In genomic region chr10:1107679-1108078, GRCh38 we compare ENCODE assay signal across 1 cellular context.
TF ChIP-seq lines count a peak whose summit lies in the region.

No MANE protein-coding gene starts in this region.

TF ChIP-seq in GM12878, 131 proteins besides CTCF, POLR2A, EP300 and RAD21 (continued from another document):
- TF ChIP-seq CHD2 (IDR thresholded peaks at IDR 0.05; ENCODE audit: borderline replicate concordance, low read depth, low read length) (no peak), GABPA (IDR thresholded peaks at IDR 0.05; ENCODE audit: low read depth) (no peak), SREBF2 (IDR thresholded peaks at IDR 0.05; ENCODE audit: low read length) (no peak), SREBF1 (IDR thresholded peaks at IDR 0.05; ENCODE audit: low read length) (no peak), ZNF24 (IDR thresholded peaks at IDR 0.05) (no peak), USF2 (IDR thresholded peaks at IDR 0.05; ENCODE audit: borderline replicate concordance, low read depth, low read length) (no peak), BRCA1 (IDR thresholded peaks at IDR 0.05; ENCODE audit: low read depth, low read length) (no peak), HDGF (IDR thresholded peaks at IDR 0.05) (no peak), BCL11A (IDR thresholded peaks at IDR 0.05; ENCODE audit: low read depth, low read length) (no peak), RFX5 (IDR thresholded peaks at IDR 0.05; ENCODE audit: low read depth, low read length) (no peak), JUNB (IDR thresholded peaks at IDR 0.05) (no peak), ZNF622 (IDR thresholded peaks at IDR 0.05) (no peak)
